22 cellular contexts compared by ENCODE assay signal in the genomic region with DNA sequence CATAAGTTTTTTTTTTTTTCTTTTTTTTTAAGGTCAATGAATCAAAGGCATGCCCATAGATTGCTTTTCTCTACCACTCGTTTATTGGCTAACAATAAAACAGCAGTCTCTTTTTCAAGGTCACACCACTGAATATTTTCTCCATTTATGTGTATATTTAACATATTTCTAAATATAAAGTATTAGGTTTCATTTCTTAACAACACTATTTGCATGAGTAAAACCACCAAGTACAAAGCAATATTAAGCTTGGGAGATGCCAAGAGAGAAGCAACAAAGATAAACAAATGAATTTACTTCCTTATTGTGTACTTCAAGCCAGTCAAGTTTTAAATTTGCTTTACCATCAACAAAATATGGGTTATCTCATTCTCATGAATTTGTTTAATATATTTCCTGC.
DNase-seq lines count a peak whose midpoint lies in the region; ATAC-seq lines count a peak whose summit lies in the region.
"Had no signal": no experiment of that assay in that cellular context is flagged by ENCODE, and none has a peak within 500 bp of the region (broad histone marks: within the 10 kb centered on the region; RNA-seq: fewer than 3 reads in every experiment).

No MANE protein-coding gene starts in this region.

- no peaks in the 10 kb centered on the region for H3K27me3 ChIP-seq in BLaER1 treated with 17β-estradiol and CSF1 and Interleukin-3, amounts not matched to agents 10 nM and 100 nM
- H3K27me3 ChIP-seq: foreskin keratinocyte, pancreas, tibial artery had no signal

- no peaks in the 10 kb centered on the region for H3K27me3 Mint-ChIP-seq in activated naive CD8-positive, alpha-beta T cell treated with anti-CD3 and anti-CD28 coated beads, Interleukin-2, amount 50 U/mL, for 24 hours
- H3K27me3 Mint-ChIP-seq: activated T-helper 17 cell treated with anti-CD3 and anti-CD28 coated beads, Interleukin-2, amount 50 U/mL, for 72 hours; central memory CD8-positive, alpha-beta T cell had no signal

- H3K4me1 Mint-ChIP-seq in activated naive CD8-positive, alpha-beta T cell treated with anti-CD3 and anti-CD28 coated beads, Interleukin-2, amount 50 U/mL, for 24 hours = peaks cover 7% of the 10 kb centered on the region
- H3K4me1 Mint-ChIP-seq: activated T-helper 17 cell treated with anti-CD3 and anti-CD28 coated beads, Interleukin-2, amount 50 U/mL, for 72 hours; CD14-positive monocyte; central memory CD8-positive, alpha-beta T cell had no signal

- no peaks in the 10 kb centered on the region for H3K9me3 ChIP-seq in BLaER1 treated with 17β-estradiol and CSF1 and Interleukin-3, amounts not matched to agents 10 nM and 100 nM (replicated peaks in 1 of 11)
- H3K9me3 ChIP-seq: pancreas, tibial artery had no signal

- H3K27ac Mint-ChIP-seq in activated naive CD8-positive, alpha-beta T cell treated with anti-CD3 and anti-CD28 coated beads, Interleukin-2, amount 50 U/mL, for 24 hours = no peak overlapping the region
- H3K27ac Mint-ChIP-seq: activated CD8-positive, alpha-beta T cell treated with anti-CD3 and anti-CD28 coated beads, Interleukin-2, amount 10 ng/mL, durations not matched to agents 7 days and 5 days; activated T-helper 17 cell treated with anti-CD3 and anti-CD28 coated beads, Interleukin-2, amount 50 U/mL, for 72 hours; CD14-positive monocyte; endodermal cell; H9 had no signal

- ATAC-seq in GM19467 (IDR thresholded peaks at IDR 0.05; ENCODE audit: unreplicated experiment) (peak; percentile 35), HG02943 (IDR thresholded peaks at IDR 0.05; ENCODE audit: low read depth, unreplicated experiment) (peak; percentile 39), GM21367 (IDR thresholded peaks at IDR 0.05; ENCODE audit: unreplicated experiment) (no peak)
- ATAC-seq in activated naive CD8-positive, alpha-beta T cell treated with anti-CD3 and anti-CD28 coated beads, Interleukin-2, amount 50 U/mL, for 24 hours = no peak
- ATAC-seq: activated CD8-positive, alpha-beta T cell treated with anti-CD3 and anti-CD28 coated beads, Interleukin-2, amount 10 ng/mL, durations not matched to agents 7 days and 5 days; activated T-helper 17 cell treated with anti-CD3 and anti-CD28 coated beads, Interleukin-2, amount 50 U/mL, for 72 hours; foreskin keratinocyte; HepG2; left lobe of liver; pancreas had no signal

- H3K9ac ChIP-seq in BLaER1 treated with 17β-estradiol and CSF1 and Interleukin-3, amounts not matched to agents 10 nM and 100 nM = no peak overlapping the region

- no peaks in the 10 kb centered on the region for H3K9me3 Mint-ChIP-seq in activated naive CD8-positive, alpha-beta T cell treated with anti-CD3 and anti-CD28 coated beads, Interleukin-2, amount 50 U/mL, for 24 hours
- H3K9me3 Mint-ChIP-seq: endodermal cell, H9 had no signal

- H3K4me2 ChIP-seq in BLaER1 treated with 17β-estradiol and CSF1 and Interleukin-3, amounts not matched to agents 10 nM and 100 nM = peak overlapping the region in 6 of 11 experiments; percentile 15 to 46 (median 36); a peak in 6 of 22 replicates

- peaks cover 0 to 11% (median 6%) of the 10 kb centered on the region in 10 experiments; a peak in 9 of 20 replicates for H3K4me1 ChIP-seq in BLaER1 treated with 17β-estradiol and CSF1 and Interleukin-3, amounts not matched to agents 10 nM and 100 nM
- H3K4me1 ChIP-seq: foreskin keratinocyte, pancreas, tibial artery had no signal

- H3K4me3 ChIP-seq in BLaER1 treated with 17β-estradiol and CSF1 and Interleukin-3, amounts not matched to agents 10 nM and 100 nM = no peak overlapping the region
- H3K4me3 ChIP-seq: pancreas, tibial artery had no signal

- no peak overlapping the region for H3K27ac ChIP-seq in BLaER1 treated with 17β-estradiol and CSF1 and Interleukin-3, amounts not matched to agents 10 nM and 100 nM
- H3K27ac ChIP-seq: foreskin keratinocyte, pancreas, tibial artery, VCaP had no signal

- no peak overlapping the region for H3K4me3 Mint-ChIP-seq in activated naive CD8-positive, alpha-beta T cell treated with anti-CD3 and anti-CD28 coated beads, Interleukin-2, amount 50 U/mL, for 24 hours
- H3K4me3 Mint-ChIP-seq: activated CD8-positive, alpha-beta T cell treated with anti-CD3 and anti-CD28 coated beads, Interleukin-2, amount 10 ng/mL, durations not matched to agents 7 days and 5 days; activated T-helper 17 cell treated with anti-CD3 and anti-CD28 coated beads, Interleukin-2, amount 50 U/mL, for 72 hours; CD14-positive monocyte; central memory CD8-positive, alpha-beta T cell; endodermal cell; H9 had no signal

- H4K20me1 ChIP-seq in BLaER1 treated with 17β-estradiol and CSF1 and Interleukin-3, amounts not matched to agents 10 nM and 100 nM = no peaks in the 10 kb centered on the region

- DNase-seq in LHCN-M2 (ENCODE audit: low read depth) = peak; percentile 4
- DNase-seq in LoVo (ENCODE audit: low spot score) = no peak
- no peak for DNase-seq in DMS153 (lab: John Stamatoyannopoulos, UW)
- no peak for DNase-seq in activated naive CD8-positive, alpha-beta T cell treated with anti-CD3 and anti-CD28 coated beads, Interleukin-2, amount 50 U/mL, for 24 hours
- DNase-seq: activated CD8-positive, alpha-beta T cell treated with anti-CD3 and anti-CD28 coated beads, Interleukin-2, amount 10 ng/mL, durations not matched to agents 7 days and 5 days; endodermal cell; foreskin keratinocyte; H9; pancreas; stimulated activated CD4-positive, alpha-beta T cell treated with anti-CD3 and anti-CD28 coated beads, Interleukin-4, amount 100 ng/mL, for 24 hours; T-helper 1 cell; tibial artery had no signal

- no peaks in the 10 kb centered on the region for H3K36me3 Mint-ChIP-seq in activated naive CD8-positive, alpha-beta T cell treated with anti-CD3 and anti-CD28 coated beads, Interleukin-2, amount 50 U/mL, for 24 hours (ENCODE audit: low read depth)
- H3K36me3 Mint-ChIP-seq: CD14-positive monocyte had no signal

- no peaks in the 10 kb centered on the region for H3K36me3 ChIP-seq in BLaER1 treated with 17β-estradiol and CSF1 and Interleukin-3, amounts not matched to agents 10 nM and 100 nM
- H3K36me3 ChIP-seq: pancreas, tibial artery had no signal

Comparison
In these comparisons a context has a peak if more than half of its experiments do, and no peak if none do; other contexts are left out.
1. ATAC-seq: peak in GM19467 (single experiment) and HG02943 (single experiment); none in GM21367 (single experiment) and activated naive CD8-positive, alpha-beta T cell treated with anti-CD3 and anti-CD28 coated beads, Interleukin-2, amount 50 U/mL, for 24 hours (single experiment).